9 cellular contexts compared by ENCODE assay signal in the genomic region with DNA sequence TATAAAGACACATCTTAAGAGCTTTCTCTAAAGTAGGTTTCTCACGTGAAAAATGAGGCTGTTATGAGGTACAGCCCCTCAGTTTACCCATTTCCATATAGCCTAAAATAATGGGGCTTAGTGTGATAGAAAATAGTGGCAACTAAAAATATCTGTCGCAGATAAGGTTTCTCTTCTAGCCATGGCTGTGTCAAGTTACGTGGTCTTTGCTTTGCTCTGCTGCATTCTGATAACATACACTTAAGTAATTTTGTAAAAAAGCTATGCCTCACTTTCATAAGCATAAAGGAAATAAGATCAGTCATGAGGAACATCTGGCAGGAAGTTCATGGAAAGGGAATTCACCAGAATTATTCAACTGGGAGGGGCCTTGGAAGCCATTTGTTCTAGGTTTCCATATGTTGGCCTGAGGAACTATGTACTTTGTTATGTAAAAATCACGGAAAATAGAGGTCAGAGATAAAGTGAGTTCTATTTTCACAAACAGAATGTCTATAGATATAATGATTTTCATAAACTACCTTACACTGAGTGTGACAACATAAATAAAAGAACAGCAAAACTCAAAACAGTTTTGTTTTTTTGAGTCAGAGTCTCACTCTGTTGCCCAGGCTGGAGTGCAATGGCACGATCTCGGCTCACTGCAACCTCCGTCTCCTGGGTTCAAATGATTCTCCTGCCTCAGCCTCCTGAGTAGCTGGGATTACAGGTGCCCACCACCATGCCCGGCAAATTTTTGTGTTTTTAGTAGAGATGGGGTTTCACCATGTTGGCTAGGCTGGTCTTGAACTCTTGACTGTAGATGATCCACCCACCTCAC.
DNase-seq lines count a peak whose midpoint lies in the region; ATAC-seq, FAIRE-seq and TF ChIP-seq lines count a peak whose summit lies in the region.
"Had no signal": no experiment of that assay in that cellular context is flagged by ENCODE, and none has a peak within 500 bp of the region (broad histone marks: within the 10 kb centered on the region; RNA-seq: fewer than 3 reads in every experiment).

No MANE protein-coding gene starts in this region.

- in situ Hi-C loops in gastrocnemius medialis (cut with MboI; ENCODE audit: low sequenced_read_pairs in 4 of 4), result no loop called here

- DNase-seq in GM20000 (ENCODE audit: low spot score) (peak; percentile 6), OCI-M2 (lab: John Stamatoyannopoulos, UW; ENCODE audit: unreplicated experiment) (peak; percentile 62), esophagus squamous epithelium (lab: John Stamatoyannopoulos, UW) (no peak), gastrocnemius medialis (no peak), cortex of kidney (lab: John Stamatoyannopoulos, UW) (no peak), erythroblast (lab: John Stamatoyannopoulos, UW) (no peak), pancreas (no peak)
- DNase-seq: effector memory CD4-positive, alpha-beta T cell had no signal

- WGBS in esophagus squamous epithelium, 2 donors, result 64 to 69% methylated on average over 8 of the region's 8 CpGs
- 76 to 84% methylated on average over 8 of the region's 8 CpGs for WGBS in pancreas, 2 donors

- H3K4me1 ChIP-seq in esophagus squamous epithelium (peaks cover 0 to 53% (median 30%) of the 10 kb centered on the region in 3 donors), gastrocnemius medialis (peaks cover 9 to 44% of the 10 kb centered on the region in 2 donors), pancreas (peaks cover 0 to 34% (median 1%) of the 10 kb centered on the region in 3 donors)

- H3K9me3 ChIP-seq in esophagus squamous epithelium (no peaks in the 10 kb centered on the region), gastrocnemius medialis (no peaks in the 10 kb centered on the region), pancreas (no peaks in the 10 kb centered on the region)

- FAIRE-seq in pancreas (lab: Jason Lieb, UNC), result no peak

- intact Hi-C loops in esophagus squamous epithelium (cut with DNase I) (no loop called here), gastrocnemius medialis (cut with DNase I; ENCODE audit: low total_unique reads) (no loop called here), pancreas (cut with DNase I) (no loop called here)

- no peak for TF ChIP-seq CTCF in GM20000 (IDR thresholded peaks at IDR 0.05; ENCODE audit: extremely low read depth, missing control alignments)
- no peak for TF ChIP-seq CTCF in esophagus squamous epithelium (IDR thresholded peaks at IDR 0.05)
- no peak for TF ChIP-seq CTCF in gastrocnemius medialis (IDR thresholded peaks at IDR 0.05 in 4 of 5, conservative IDR thresholded peaks at IDR 0.05 in 1 of 5)
- no peak for TF ChIP-seq CTCF in pancreas (IDR thresholded peaks at IDR 0.05)

- ATAC-seq in gastrocnemius medialis (no peak), GM21825 (IDR thresholded peaks at IDR 0.05; ENCODE audit: unreplicated experiment) (no peak), pancreas (no peak)

- H3K27me3 ChIP-seq in esophagus squamous epithelium (no peaks in the 10 kb centered on the region), gastrocnemius medialis (no peaks in the 10 kb centered on the region), pancreas (no peaks in the 10 kb centered on the region)

- H3K4me3 ChIP-seq in esophagus squamous epithelium (no peak overlapping the region), gastrocnemius medialis (no peak overlapping the region), pancreas (no peak overlapping the region)

- TF ChIP-seq POLR2A in esophagus squamous epithelium (IDR thresholded peaks at IDR 0.05) (no peak), gastrocnemius medialis (IDR thresholded peaks at IDR 0.05) (no peak), erythroblast (IDR thresholded peaks at IDR 0.05; ENCODE audit: low read length) (no peak)

- H3K27ac ChIP-seq in esophagus squamous epithelium (peak overlapping the region in 3 of 4 donors; percentile 6 to 34 (median 32)), gastrocnemius medialis (peak overlapping the region in 3 of 4 donors; percentile 27 to 58 (median 40)), pancreas (no peak overlapping the region)

- no peaks in the 10 kb centered on the region for H3K36me3 ChIP-seq in esophagus squamous epithelium
- no peaks in the 10 kb centered on the region for H3K36me3 ChIP-seq in gastrocnemius medialis
- H3K36me3 ChIP-seq in pancreas, result no peaks in the 10 kb centered on the region

Comparison
In these comparisons a context has a peak if more than half of its experiments do, and no peak if none do; other contexts are left out.
1. DNase-seq: peak in GM20000 (single experiment) and OCI-M2 (single experiment); none in esophagus squamous epithelium (single experiment), gastrocnemius medialis (0 of 2), cortex of kidney (single experiment), erythroblast (0 of 2) and pancreas (0 of 6).
2. H3K27ac ChIP-seq: peak in esophagus squamous epithelium (3 of 4) and gastrocnemius medialis (3 of 4); none in pancreas (0 of 4).